8 cellular contexts compared by ENCODE assay signal in the genomic region with DNA sequence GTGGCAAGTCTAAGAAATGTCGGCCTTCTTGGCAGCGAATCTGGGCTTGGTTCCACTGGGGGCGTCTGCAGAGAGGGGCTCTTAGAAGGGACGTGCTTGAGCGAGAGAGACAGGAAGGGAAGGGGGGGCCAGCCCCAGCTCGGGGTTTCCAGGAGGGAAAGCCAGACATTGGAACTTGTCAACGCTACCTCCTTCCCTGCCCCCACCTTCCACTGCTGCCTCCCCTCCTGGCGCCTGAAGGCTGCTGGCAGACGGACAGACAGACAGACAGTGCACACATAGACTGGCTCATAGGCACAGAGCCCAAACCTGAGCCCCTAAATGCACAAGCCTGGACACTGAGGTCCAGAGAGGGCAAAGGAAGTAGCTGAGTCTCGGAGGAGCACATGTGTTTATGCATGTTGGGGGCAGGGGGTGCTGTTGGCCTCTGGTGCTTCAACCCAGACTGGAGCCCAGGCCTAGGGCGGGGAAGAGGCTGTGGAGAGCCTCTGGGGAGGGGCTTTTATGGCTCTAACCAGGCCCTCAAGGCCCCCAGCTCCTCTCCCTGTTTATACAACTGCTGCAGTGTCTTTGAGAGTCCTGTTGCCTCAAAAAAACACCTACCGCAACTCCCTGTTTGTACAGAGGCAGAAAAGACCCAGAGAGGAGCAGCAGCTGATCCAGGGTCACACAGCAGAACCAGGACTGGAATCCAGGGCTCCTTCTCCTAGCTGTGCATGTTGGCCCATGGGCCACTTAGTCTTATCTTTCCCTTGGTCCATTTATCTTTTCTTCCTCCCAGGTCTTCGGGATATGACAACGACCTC. TPM values are rescaled to one million over a fixed set of nuclear protein-coding genes. Genes with fewer than 3 reads are reported as not detected.
A peak's percentile ranks its signal among the peaks of the same experiment; 100 is the strongest.
DNase-seq lines count a peak whose midpoint lies in the region; ATAC-seq, FAIRE-seq and TF ChIP-seq lines count a peak whose summit lies in the region.

No MANE protein-coding gene starts in this region.

- peak overlapping the region; percentile 88 for H2AFZ ChIP-seq in GM23338

- FAIRE-seq in RCC 7860 (lab: Jason Lieb, UNC) = no peak

- H3K4me1 ChIP-seq in GM23338 (ENCODE audit: insufficient read depth) = peaks cover 48% of the 10 kb centered on the region
- peaks cover 45% of the 10 kb centered on the region for H3K4me1 ChIP-seq in RWPE2 (ENCODE audit: insufficient read depth, poor library complexity, severe bottlenecking)

- H3K27me3 ChIP-seq in GM23338 (ENCODE audit: insufficient read depth) = no peaks in the 10 kb centered on the region
- no peaks in the 10 kb centered on the region for H3K27me3 ChIP-seq in RWPE2 (ENCODE audit: insufficient read depth, poor library complexity, severe bottlenecking)

- peaks cover 21% of the 10 kb centered on the region for H3F3A ChIP-seq in GM23338 (replicated peaks; ENCODE audit: low read depth)

- H3K4me2 ChIP-seq in GM23338 = peak overlapping the region; percentile 63

- H3K9me3 ChIP-seq in RWPE2 (ENCODE audit: severe bottlenecking) = no peaks in the 10 kb centered on the region

- no peaks in the 10 kb centered on the region for H4K20me1 ChIP-seq in GM23338 (replicated peaks; ENCODE audit: insufficient read depth)

- no peaks in the 10 kb centered on the region for H3K36me3 ChIP-seq in GM23338 (ENCODE audit: insufficient read depth)
- H3K36me3 ChIP-seq in RWPE2 (ENCODE audit: low read depth) = no peaks in the 10 kb centered on the region

- H3K27me3 Mint-ChIP-seq in GM23338 (ENCODE audit: insufficient read depth, low read depth, poor library complexity) = peaks cover 22% of the 10 kb centered on the region
- H3K27me3 Mint-ChIP-seq in activated naive CD8-positive, alpha-beta T cell = no peaks in the 10 kb centered on the region

- H3K27ac Mint-ChIP-seq in GM23338 = peak overlapping the region; percentile 76
- H3K27ac Mint-ChIP-seq in activated naive CD8-positive, alpha-beta T cell = peak overlapping the region; percentile 98
- H3K27ac Mint-ChIP-seq in stimulated activated effector memory CD8-positive, alpha-beta T cell treated with anti-CD3 and anti-CD28 coated beads, Interleukin-12 subunit alpha, Interleukin-12 subunit beta, amount 100 ng/mL, for 72 hours = peak overlapping the region; percentile 92

- H3K4me1 Mint-ChIP-seq in GM23338 = peaks cover 72% of the 10 kb centered on the region
- H3K4me1 Mint-ChIP-seq in activated naive CD8-positive, alpha-beta T cell (ENCODE audit: low read depth) = peaks cover 77% of the 10 kb centered on the region
- H3K4me1 Mint-ChIP-seq in stimulated activated effector memory CD8-positive, alpha-beta T cell treated with anti-CD3 and anti-CD28 coated beads, Interleukin-12 subunit alpha, Interleukin-12 subunit beta, amount 100 ng/mL, for 72 hours = peaks cover 73% of the 10 kb centered on the region

- no peaks in the 10 kb centered on the region for H3K79me2 ChIP-seq in GM23338 (replicated peaks; ENCODE audit: insufficient read depth)

- TF ChIP-seq CTCF in GM23338 (conservative IDR thresholded peaks at IDR 0.05; ENCODE audit: low read depth in 2 of 2) = peak; percentile 45 to 73; a peak in 3 of 4 replicates
- TF ChIP-seq CTCF in RWPE2 (IDR thresholded peaks at IDR 0.05; ENCODE audit: poor library complexity, severe bottlenecking) = peak; percentile 30

- H3K27ac ChIP-seq in GM23338 (ENCODE audit: low read depth) (no peak overlapping the region; the same call in 1 of the 2 replicates), RWPE2 (ENCODE audit: poor library complexity, severe bottlenecking) (peak overlapping the region; percentile 77)

- DNase-seq in GM23338 (ENCODE audit: low spot score) (peak; percentile 74), RWPE2 (ENCODE audit: low spot score) (no peak), inferior parietal cortex (ENCODE audit: extremely low spot score) (peak; percentile 42), RCC 7860 (ENCODE audit: low spot score) (no peak)
- peak in 1 of 2 donors; percentile 71 for DNase-seq in stimulated activated effector memory CD8-positive, alpha-beta T cell treated with anti-CD3 and anti-CD28 coated beads, Interleukin-12 subunit alpha, Interleukin-12 subunit beta, amount 100 ng/mL, for 72 hours (ENCODE audit: low spot score in 2 of 2)

- no peaks in the 10 kb centered on the region for H3K9me3 Mint-ChIP-seq in GM23338
- H3K9me3 Mint-ChIP-seq in activated naive CD8-positive, alpha-beta T cell (ENCODE audit: low read depth) = no peaks in the 10 kb centered on the region
- H3K9me3 Mint-ChIP-seq in stimulated activated effector memory CD8-positive, alpha-beta T cell treated with anti-CD3 and anti-CD28 coated beads, Interleukin-12 subunit alpha, Interleukin-12 subunit beta, amount 100 ng/mL, for 72 hours = no peaks in the 10 kb centered on the region

- no peak overlapping the region; the same call in 2 of the 3 replicates for H3K4me3 Mint-ChIP-seq in GM23338
- H3K4me3 Mint-ChIP-seq in activated naive CD8-positive, alpha-beta T cell = peak overlapping the region; percentile 92
- peak overlapping the region; percentile 87 for H3K4me3 Mint-ChIP-seq in stimulated activated effector memory CD8-positive, alpha-beta T cell treated with anti-CD3 and anti-CD28 coated beads, Interleukin-12 subunit alpha, Interleukin-12 subunit beta, amount 100 ng/mL, for 72 hours

- H3K36me3 Mint-ChIP-seq in GM23338 (ENCODE audit: low read depth) = no peaks in the 10 kb centered on the region
- no peaks in the 10 kb centered on the region for H3K36me3 Mint-ChIP-seq in activated naive CD8-positive, alpha-beta T cell
- peaks cover 12% of the 10 kb centered on the region for H3K36me3 Mint-ChIP-seq in stimulated activated effector memory CD8-positive, alpha-beta T cell treated with anti-CD3 and anti-CD28 coated beads, Interleukin-12 subunit alpha, Interleukin-12 subunit beta, amount 100 ng/mL, for 72 hours

- H3K4me3 ChIP-seq in GM23338 = 0 out of 2 replicates have a peak overlapping the region, but pooled peaks have one; percentile 10
- H3K4me3 ChIP-seq in RWPE2 (ENCODE audit: severe bottlenecking) = no peak overlapping the region

- H3K9me2 ChIP-seq in GM23338 (ENCODE audit: insufficient read depth) = no peaks in the 10 kb centered on the region

- ATAC-seq in GM23338 (peak; percentile 8), RWPE2 (ENCODE audit: low read depth) (no peak), HG02763 (IDR thresholded peaks at IDR 0.05; ENCODE audit: unreplicated experiment) (no peak), HG03039 (IDR thresholded peaks at IDR 0.05; ENCODE audit: unreplicated experiment) (no peak)
- peak; percentile 48 for ATAC-seq in stimulated activated effector memory CD8-positive, alpha-beta T cell treated with anti-CD3 and anti-CD28 coated beads, Interleukin-12 subunit alpha, Interleukin-12 subunit beta, amount 100 ng/mL, for 72 hours

TF ChIP-seq in GM23338, 12 proteins besides CTCF, POLR2A, EP300 and RAD21 (continues in another document):
- TF ChIP-seq POLR2AphosphoS5 (IDR thresholded peaks at IDR 0.05; ENCODE audit: low read depth) (no peak), STAT1 (IDR thresholded peaks at IDR 0.05; ENCODE audit: unreplicated experiment) (no peak), EZH2phosphoT487 (IDR thresholded peaks at IDR 0.05; ENCODE audit: unreplicated experiment) (no peak), EZH2 (IDR thresholded peaks at IDR 0.05; ENCODE audit: low read depth, unreplicated experiment) (no peak), ETS1 (IDR thresholded peaks at IDR 0.05) (no peak), ZNF331 (CRISPR knock-in tag; IDR thresholded peaks at IDR 0.05; ENCODE audit: low read depth) (no peak), CREB1 (CRISPR knock-in tag; IDR thresholded peaks at IDR 0.05; ENCODE audit: low read depth) (no peak), ZNF114 (CRISPR knock-in tag; IDR thresholded peaks at IDR 0.05) (no peak), NANOG (IDR thresholded peaks at IDR 0.05; ENCODE audit: borderline replicate concordance) (no peak), REST (IDR thresholded peaks at IDR 0.05; ENCODE audit: unreplicated experiment) (no peak), JUNB (IDR thresholded peaks at IDR 0.05; ENCODE audit: unreplicated experiment) (no peak)

RNA-seq across cellular contexts. Expression of gene WASF2, which starts 33.1 kb away (rescaled TPM):
- total RNA-seq in GM23338 (2014; rRNA removed; shearing (Covaris generic)) = 37.2 and 40.9 TPM in 2 replicates
- 89.5 and 95.6 TPM in 2 replicates for polyA plus RNA-seq in GM23338 (2016; fragmentation: Nextera tagmentation; extraction: Ambion mirVana)

Comparison
In these comparisons a context has a peak if more than half of its experiments do, and no peak if none do; other contexts are left out.
1. ATAC-seq: peak in GM23338 (single experiment) and stimulated activated effector memory CD8-positive, alpha-beta T cell treated with anti-CD3 and anti-CD28 coated beads, Interleukin-12 subunit alpha, Interleukin-12 subunit beta, amount 100 ng/mL, for 72 hours (single experiment); none in RWPE2 (single experiment), HG02763 (single experiment) and HG03039 (single experiment).
2. DNase-seq: peak in GM23338 (single experiment) and inferior parietal cortex (single experiment); none in RWPE2 (single experiment) and RCC 7860 (single experiment).
3. Peak in every context shown above with its lines, with median percentiles within 50 percentile points of each other: H3K27ac Mint-ChIP-seq.